Comparison of ENCODE assay signal across 12 cellular contexts in the genomic region with DNA sequence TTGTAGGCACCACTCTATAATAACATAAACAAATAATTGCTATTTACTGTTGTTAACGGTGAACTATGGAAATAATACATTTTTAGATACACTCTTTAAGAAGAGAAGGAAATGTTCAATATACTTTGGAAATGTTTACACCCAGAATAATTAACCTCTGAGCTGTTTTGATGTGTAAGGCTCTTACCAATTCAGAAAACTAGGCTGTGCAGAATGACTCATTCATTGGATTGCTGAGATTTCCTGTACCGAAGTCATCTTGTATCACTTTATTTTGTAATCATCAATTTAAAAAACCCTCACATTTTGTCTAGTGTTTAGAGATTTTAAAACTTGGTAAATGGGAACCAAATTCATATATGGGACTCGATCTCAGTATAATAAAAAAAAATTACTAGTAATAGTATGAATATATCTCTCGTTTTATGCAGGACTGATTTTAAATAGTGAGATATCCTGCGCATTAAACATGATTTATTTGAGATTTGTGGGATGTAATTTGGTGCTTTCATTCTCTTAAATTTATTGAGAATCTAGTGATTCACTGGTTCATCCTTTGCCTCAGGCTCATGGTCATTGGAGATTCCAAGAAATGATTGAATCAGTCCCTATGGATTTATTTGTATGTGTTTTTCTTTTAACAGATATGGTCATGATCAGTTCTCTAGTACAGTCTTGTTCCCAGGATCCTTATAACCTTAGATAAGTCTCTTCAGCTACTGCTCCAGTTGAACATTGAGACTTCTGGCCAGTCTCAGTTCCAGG. TPM values are rescaled to one million over a fixed set of nuclear protein-coding genes. Genes with fewer than 3 reads are reported as not detected.
DNase-seq lines count a peak whose midpoint lies in the region; ATAC-seq and TF ChIP-seq lines count a peak whose summit lies in the region.
"Had no signal": no experiment of that assay in that cellular context is flagged by ENCODE, and none has a peak within 500 bp of the region (broad histone marks: within the 10 kb centered on the region; RNA-seq: fewer than 3 reads in every experiment).

No MANE protein-coding gene starts in this region.

- no peak overlapping the region for H3K27ac Mint-ChIP-seq in neural crest cell (ENCODE audit: unreplicated experiment)
- no peak overlapping the region for H3K27ac Mint-ChIP-seq in natural killer cell treated with Interleukin-12 subunit alpha and Interleukin-12 subunit beta and Interleukin-15 and Interleukin-18, amount 100 ng/mL, for 72 hours
- H3K27ac Mint-ChIP-seq: T-helper 1 cell treated with Interleukin-12 subunit alpha and Interleukin-12 subunit beta and Interleukin-4 antibody, amounts not matched to agents 30 μg/mL and 1 μg/mL, for 36 hours had no signal

- no peak overlapping the region for H3K9ac ChIP-seq in endocrine pancreas (ENCODE audit: control insufficient read depth, insufficient read depth, low read length)

- peak overlapping the region; percentile 11 for H3K4me3 ChIP-seq in endocrine pancreas (ENCODE audit: control insufficient read depth, insufficient read depth, low read length)
- no peak overlapping the region for H3K4me3 ChIP-seq in WERI-Rb-1 (ENCODE audit: low read depth, low read length)

- H3K27ac ChIP-seq in WERI-Rb-1 = no peak overlapping the region

- H3K36me3 Mint-ChIP-seq in neural crest cell (ENCODE audit: low read depth) = peaks cover 13% of the 10 kb centered on the region
- peaks cover 24% of the 10 kb centered on the region for H3K36me3 Mint-ChIP-seq in natural killer cell treated with Interleukin-12 subunit alpha and Interleukin-12 subunit beta and Interleukin-15 and Interleukin-18, amount 100 ng/mL, for 72 hours

- H3K9me3 Mint-ChIP-seq in neural crest cell = peaks cover 10% of the 10 kb centered on the region
- peaks cover 4% of the 10 kb centered on the region for H3K9me3 Mint-ChIP-seq in natural killer cell treated with Interleukin-12 subunit alpha and Interleukin-12 subunit beta and Interleukin-15 and Interleukin-18, amount 100 ng/mL, for 72 hours

- H3K36me3 ChIP-seq in endocrine pancreas (ENCODE audit: control insufficient read depth, insufficient read depth, low read length) = no peaks in the 10 kb centered on the region
- peaks cover 24% of the 10 kb centered on the region for H3K36me3 ChIP-seq in WERI-Rb-1

- ATAC-seq in natural killer cell treated with Interleukin-12 subunit alpha and Interleukin-12 subunit beta and Interleukin-15 and Interleukin-18, amount 100 ng/mL, for 72 hours = no peak
- ATAC-seq in HG03565 (IDR thresholded peaks at IDR 0.05; ENCODE audit: unreplicated experiment) = no peak

- H3K4me1 ChIP-seq in endocrine pancreas (ENCODE audit: control insufficient read depth, insufficient read depth, low read length) = no peaks in the 10 kb centered on the region

- TF ChIP-seq CTCF in neural crest cell (conservative IDR thresholded peaks at IDR 0.05) (no peak), WERI-Rb-1 (IDR thresholded peaks at IDR 0.05; ENCODE audit: low read depth, low read length) (no peak)

- H3K27me3 Mint-ChIP-seq in neural crest cell (ENCODE audit: low read depth) = peaks cover 11% of the 10 kb centered on the region
- H3K27me3 Mint-ChIP-seq in natural killer cell treated with Interleukin-12 subunit alpha and Interleukin-12 subunit beta and Interleukin-15 and Interleukin-18, amount 100 ng/mL, for 72 hours = peaks cover 42 to 60% of the 10 kb centered on the region in 2 donors

- peaks cover 19% of the 10 kb centered on the region for H3K4me1 Mint-ChIP-seq in neural crest cell
- peaks cover 5 to 7% of the 10 kb centered on the region in 2 donors for H3K4me1 Mint-ChIP-seq in natural killer cell treated with Interleukin-12 subunit alpha and Interleukin-12 subunit beta and Interleukin-15 and Interleukin-18, amount 100 ng/mL, for 72 hours (ENCODE audit: low read depth in 2 of 2)

- H3K27me3 ChIP-seq in endocrine pancreas (ENCODE audit: control insufficient read depth, insufficient read depth, low read length) (no peaks in the 10 kb centered on the region), WERI-Rb-1 (ENCODE audit: insufficient read depth, low read depth, severe bottlenecking) (no peaks in the 10 kb centered on the region)

- H3K9me3 ChIP-seq in endocrine pancreas (ENCODE audit: control insufficient read depth, low read length) (no peaks in the 10 kb centered on the region), WERI-Rb-1 (ENCODE audit: severe bottlenecking) (no peaks in the 10 kb centered on the region)

- DNase-seq in AG08395 (ENCODE audit: low spot score) (peak; percentile 67), LHCN-M2 (ENCODE audit: low read depth) (peak; percentile 80), neural crest cell (ENCODE audit: low read depth, low spot score) (no peak), WERI-Rb-1 (no peak)
- no peak for DNase-seq in natural killer cell treated with Interleukin-12 subunit alpha and Interleukin-12 subunit beta and Interleukin-15 and Interleukin-18, amount 100 ng/mL, for 72 hours (ENCODE audit: low spot score)
- DNase-seq in stimulated activated CD8-positive, alpha-beta memory T cell treated with anti-CD3 and anti-CD28 coated beads, Interleukin-4, amount 100 ng/mL, for 48 hours = no peak
- DNase-seq: Caco-2; central memory CD4-positive, alpha-beta T cell; NCI-H774 had no signal

- H3K4me3 Mint-ChIP-seq in neural crest cell = peak overlapping the region; percentile 57
- H3K4me3 Mint-ChIP-seq in natural killer cell treated with Interleukin-12 subunit alpha and Interleukin-12 subunit beta and Interleukin-15 and Interleukin-18, amount 100 ng/mL, for 72 hours = no peak overlapping the region
- H3K4me3 Mint-ChIP-seq: T-helper 1 cell treated with Interleukin-12 subunit alpha and Interleukin-12 subunit beta and Interleukin-4 antibody, amounts not matched to agents 30 μg/mL and 1 μg/mL, for 36 hours had no signal

RNA-seq across cellular contexts. Expression of gene SAMD4A, which starts 3.9 kb away (rescaled TPM):
- total RNA-seq in LHCN-M2 (2014; rRNA removed) (9.2 and 12.3 TPM in 2 replicates), neural crest cell (3.0 and 4.7 TPM in 2 replicates)
- 8.9 TPM for polyA plus RNA-seq in LHCN-M2 (2012)
- 1 to 10 TPM in 1 of 2 donors, under 1 TPM in 1; 0.26 to 1.0 TPM for total RNA-seq in natural killer cell treated with Interleukin-12 subunit alpha and Interleukin-12 subunit beta and Interleukin-15 and Interleukin-18, amount 100 ng/mL, for 72 hours

Comparison
In these comparisons a context has a peak if more than half of its experiments do, and no peak if none do; other contexts are left out.
1. DNase-seq: peak in AG08395 (single experiment) and LHCN-M2 (single experiment); none in neural crest cell (single experiment), natural killer cell treated with Interleukin-12 subunit alpha and Interleukin-12 subunit beta and Interleukin-15 and Interleukin-18, amount 100 ng/mL, for 72 hours (single experiment), WERI-Rb-1 (single experiment) and stimulated activated CD8-positive, alpha-beta memory T cell treated with anti-CD3 and anti-CD28 coated beads, Interleukin-4, amount 100 ng/mL, for 48 hours (single experiment).